Comparison of ENCODE assay signal across 8 cellular contexts in genomic region chr3:193788189-193788946, GRCh38.
DNase-seq lines count a peak whose midpoint lies in the region; ATAC-seq and TF ChIP-seq lines count a peak whose summit lies in the region.

No MANE protein-coding gene starts in this region.

- no peak overlapping the region for H3K27ac Mint-ChIP-seq in CD8-positive, alpha-beta T cell

- H3K36me3 ChIP-seq in A673 (ENCODE audit: insufficient read depth, low read length, poor library complexity, severe bottlenecking) (no peaks in the 10 kb centered on the region), hepatocyte (replicated peaks; ENCODE audit: insufficient read depth, low read depth) (no peaks in the 10 kb centered on the region), gastrocnemius medialis (no peaks in the 10 kb centered on the region)
- no peaks in the 10 kb centered on the region for H3K36me3 ChIP-seq in CD8-positive, alpha-beta T cell (ENCODE audit: insufficient read depth, low read length)

- H3K27me3 Mint-ChIP-seq in CD8-positive, alpha-beta T cell (ENCODE audit: low read depth): peaks cover 9% of the 10 kb centered on the region

- H3K79me2 ChIP-seq in hepatocyte: no peaks in the 10 kb centered on the region

- POLR2A ChIA-PET in A673 (lab: Charles Lee; ENCODE audit: low non-redundant PET): no interaction called here
- POLR2A ChIA-PET in CD8-positive, alpha-beta T cell (lab: Charles Lee): no interaction called here

- no peak for TF ChIP-seq POLR2A in gastrocnemius medialis (IDR thresholded peaks at IDR 0.05)

- H4K20me1 ChIP-seq in hepatocyte (ENCODE audit: insufficient read depth, poor library complexity, severe bottlenecking): no peaks in the 10 kb centered on the region

- peak; percentile 80 for TF ChIP-seq CTCF in A673 (conservative IDR thresholded peaks at IDR 0.05; ENCODE audit: low read depth, low read length)
- peak; percentile 70 for TF ChIP-seq CTCF in GM12872 (IDR thresholded peaks at IDR 0.05; ENCODE audit: insufficient read depth, low read depth, low read length)
- peak; percentile 75 for TF ChIP-seq CTCF in hepatocyte (IDR thresholded peaks at IDR 0.05; ENCODE audit: poor library complexity)
- peak; percentile 68 to 89 (median 78) for TF ChIP-seq CTCF in gastrocnemius medialis (IDR thresholded peaks at IDR 0.05 in 4 of 5, conservative IDR thresholded peaks at IDR 0.05 in 1 of 5)
- TF ChIP-seq CTCF in CD8-positive, alpha-beta T cell (IDR thresholded peaks at IDR 0.05): no peak

- no peak overlapping the region for H3K4me3 ChIP-seq in A673 (ENCODE audit: low read depth, low read length, poor library complexity, severe bottlenecking)
- H3K4me3 ChIP-seq in hepatocyte: no peak overlapping the region
- no peak overlapping the region for H3K4me3 ChIP-seq in gastrocnemius medialis
- no peak overlapping the region for H3K4me3 ChIP-seq in CD8-positive, alpha-beta T cell (ENCODE audit: low read depth, low read length)

- no peak overlapping the region for H3K4me2 ChIP-seq in hepatocyte

- no peaks in the 10 kb centered on the region for H3K27me3 ChIP-seq in A673 (replicated peaks; ENCODE audit: insufficient read depth, low read depth, low read length, poor library complexity)
- no peaks in the 10 kb centered on the region for H3K27me3 ChIP-seq in hepatocyte
- H3K27me3 ChIP-seq in gastrocnemius medialis: no peaks in the 10 kb centered on the region
- no peaks in the 10 kb centered on the region for H3K27me3 ChIP-seq in CD8-positive, alpha-beta T cell (ENCODE audit: insufficient read depth, low read length)

- in situ Hi-C loops in gastrocnemius medialis (cut with MboI; ENCODE audit: low sequenced_read_pairs in 4 of 4): loop anchor here (5.0 to 25.0 kb wide), 4 partner anchors 199 to 529 kb away; partner anchors contain the start of gene HES1 (in 3 of the 4)

- H3K4me1 ChIP-seq in A673 (ENCODE audit: insufficient read depth, low read length, poor library complexity, severe bottlenecking): peaks cover 43% of the 10 kb centered on the region
- H3K4me1 ChIP-seq in hepatocyte (ENCODE audit: insufficient read depth): peaks cover 33% of the 10 kb centered on the region
- H3K4me1 ChIP-seq in gastrocnemius medialis: peaks cover 7 to 8% of the 10 kb centered on the region in 2 donors
- H3K4me1 ChIP-seq in CD8-positive, alpha-beta T cell (ENCODE audit: insufficient read depth, low read length): no peaks in the 10 kb centered on the region

- peak overlapping the region; percentile 72 for H3K27ac ChIP-seq in A673 (ENCODE audit: low read depth, low read length, poor library complexity, severe bottlenecking)
- peak overlapping the region; percentile 64 for H3K27ac ChIP-seq in hepatocyte
- no peak overlapping the region for H3K27ac ChIP-seq in gastrocnemius medialis
- no peak overlapping the region for H3K27ac ChIP-seq in CD8-positive, alpha-beta T cell (ENCODE audit: low read depth, low read length)

- H3K4me1 Mint-ChIP-seq in CD8-positive, alpha-beta T cell (ENCODE audit: low read depth): no peaks in the 10 kb centered on the region

- no TSS peak for BruUV-seq in A673 (replicated peaks; lab: Mats Ljungman, UMichigan)

- ATAC-seq in HG02938 (IDR thresholded peaks at IDR 0.05; ENCODE audit: unreplicated experiment) (peak; percentile 85), gastrocnemius medialis (peak; percentile 93 to 97)
- ATAC-seq in CD8-positive, alpha-beta T cell: no peak

- intact Hi-C loops in A673 (cut with micrococcal nuclease; ENCODE audit: unreplicated experiment) (loop anchor here (2.0 kb wide), 1 partner anchor 108 kb away; no protein-coding TSS in a partner anchor), gastrocnemius medialis (cut with DNase I; ENCODE audit: low total_unique reads) (loop anchor here (1.0 to 10.0 kb wide), 3 partner anchors 286 to 526 kb away; no protein-coding TSS in a partner anchor)
- intact Hi-C loops in CD8-positive, alpha-beta T cell (cut with DNase I, micrococcal nuclease): no loop called here

- no peak overlapping the region for H2AFZ ChIP-seq in hepatocyte

- CTCF ChIA-PET in A673 (lab: Charles Lee): interaction anchor here (0.7 kb wide), 1 partner anchor 568 kb away, joined by 3 read pairs; no protein-coding TSS in a partner anchor
- CTCF ChIA-PET in CD8-positive, alpha-beta T cell (lab: Charles Lee): interaction anchor here (0.7 to 2.2 kb wide), 2 partner anchors 19 to 528 kb away, joined by 3 to 7 read pairs; no protein-coding TSS in a partner anchor

- H3K9me3 ChIP-seq in A673 (ENCODE audit: low read depth, low read length, poor library complexity, severe bottlenecking) (no peaks in the 10 kb centered on the region), hepatocyte (ENCODE audit: low read depth) (no peaks in the 10 kb centered on the region), gastrocnemius medialis (no peaks in the 10 kb centered on the region)
- H3K9me3 ChIP-seq in CD8-positive, alpha-beta T cell (ENCODE audit: low read length): no peaks in the 10 kb centered on the region

- H3K9me2 ChIP-seq in hepatocyte (replicated peaks; ENCODE audit: insufficient read depth): no peaks in the 10 kb centered on the region

- WGBS in hepatocyte (ENCODE audit: low lambda C conversion rate, missing lambda C conversion rate): 26% methylated on average over 15 of the region's 15 CpGs

- H3K4me3 Mint-ChIP-seq in CD8-positive, alpha-beta T cell: no peak overlapping the region

- DNase-seq in A673 (ENCODE audit: low spot score) (peak; percentile 76), NCI-H345 treated with DMSO at 0.1 percent for 48 hours (lab: John Stamatoyannopoulos, UW; ENCODE audit: unreplicated experiment) (peak; percentile 45), amygdala (lab: John Stamatoyannopoulos, UW) (peak in 42 of 56 donors; percentile 2 to 70 (median 30)), hepatocyte (ENCODE audit: low spot score) (peak; percentile 87), gastrocnemius medialis (peak; percentile 30 to 53)
- DNase-seq in CD8-positive, alpha-beta T cell: no peak

- H3K9me3 Mint-ChIP-seq in CD8-positive, alpha-beta T cell: no peaks in the 10 kb centered on the region

- no peaks in the 10 kb centered on the region for H3K36me3 Mint-ChIP-seq in CD8-positive, alpha-beta T cell

Comparison
In these comparisons a context has a peak if more than half of its experiments do, and no peak if none do; other contexts are left out.
1. DNase-seq: peak in A673 (single experiment), NCI-H345 treated with DMSO at 0.1 percent for 48 hours (single experiment), amygdala (42 of 56), hepatocyte (single experiment) and gastrocnemius medialis (2 of 2); none in CD8-positive, alpha-beta T cell (0 of 7).
2. H3K27ac ChIP-seq: peak in A673 (single experiment) and hepatocyte (single experiment); none in gastrocnemius medialis (0 of 4) and CD8-positive, alpha-beta T cell (single experiment).
3. intact Hi-C loops: an anchor here in A673 (2.0 kb wide) and gastrocnemius medialis (1.0 to 10.0 kb wide); none called in CD8-positive, alpha-beta T cell.